ENCODE assay signal across 12 cellular contexts in genomic region chr6:6390849-6391602, GRCh38.
DNase-seq lines count a peak whose midpoint lies in the region; ATAC-seq and TF ChIP-seq lines count a peak whose summit lies in the region.
"Had no signal": no experiment of that assay in that cellular context is flagged by ENCODE, and none has a peak within 500 bp of the region (broad histone marks: within the 10 kb centered on the region; RNA-seq: fewer than 3 reads in every experiment).

No MANE protein-coding gene starts in this region.

- H2AFZ ChIP-seq in GM23338 = 0 out of 2 replicates have a peak overlapping the region, but pooled peaks have one; percentile 38

- peak overlapping the region; percentile 35; the same call in 1 of the 2 replicates for H3K27ac Mint-ChIP-seq in GM23338

- no peaks in the 10 kb centered on the region; the same call in 1 of the 2 replicates for H4K20me1 ChIP-seq in GM23338 (replicated peaks; ENCODE audit: insufficient read depth)

- no peaks in the 10 kb centered on the region for H3K9me3 ChIP-seq in Peyer's patch

- ATAC-seq in GM19023 (IDR thresholded peaks at IDR 0.05; ENCODE audit: unreplicated experiment) = peak; percentile 54
- peak; percentile 65 for ATAC-seq in GM23338
- ATAC-seq in HG03469 (IDR thresholded peaks at IDR 0.05; ENCODE audit: unreplicated experiment) = peak; percentile 43
- ATAC-seq in esophagus mucosa = no peak

- H3K36me3 ChIP-seq in GM23338 (ENCODE audit: insufficient read depth) = no peaks in the 10 kb centered on the region
- no peaks in the 10 kb centered on the region for H3K36me3 ChIP-seq in Peyer's patch

- DNase-seq in GM23338 (ENCODE audit: low spot score) = peak; percentile 12
- DNase-seq in superior temporal gyrus (ENCODE audit: extremely low spot score) = peak; percentile 26
- DNase-seq in Peyer's patch = no peak
- no peak for DNase-seq in activated T-cell treated with anti-CD3 and anti-CD28 coated beads, Interleukin-2, amount 50 U/mL, for 1 hour
- DNase-seq: activated CD4-positive, alpha-beta T cell treated with anti-CD3 and anti-CD28 coated beads for 4 hours; GDM1; IMR-90; NK-92 treated with Interleukin-12 subunit alpha and Interleukin-12 subunit beta, amount 100 ng/mL, for 24 hours; stimulated activated CD4-positive, alpha-beta T cell treated with anti-CD3 and anti-CD28 coated beads, Interleukin-2, amount 100 ng/mL, for 48 hours had no signal

- peaks cover 5% of the 10 kb centered on the region for H3K27me3 Mint-ChIP-seq in GM23338 (ENCODE audit: insufficient read depth, low read depth, poor library complexity)

- H3K79me2 ChIP-seq in GM23338 (replicated peaks; ENCODE audit: insufficient read depth) = no peaks in the 10 kb centered on the region

- peaks cover 8% of the 10 kb centered on the region for H3K4me1 Mint-ChIP-seq in GM23338

- H3K4me3 ChIP-seq in GM23338 (no peak overlapping the region), Peyer's patch (no peak overlapping the region)

- H3K4me1 ChIP-seq in GM23338 (ENCODE audit: insufficient read depth) (peaks cover 6% of the 10 kb centered on the region; the same call in 1 of the 2 replicates), Peyer's patch (no peaks in the 10 kb centered on the region)

- H3K4me3 Mint-ChIP-seq in GM23338 = no peak overlapping the region

- no peaks in the 10 kb centered on the region for H3K36me3 Mint-ChIP-seq in GM23338 (ENCODE audit: low read depth)

- H3K27me3 ChIP-seq in GM23338 (ENCODE audit: insufficient read depth) = no peaks in the 10 kb centered on the region
- H3K27me3 ChIP-seq in Peyer's patch = no peaks in the 10 kb centered on the region

- H3F3A ChIP-seq in GM23338 (replicated peaks; ENCODE audit: low read depth) = no peaks in the 10 kb centered on the region

- no peak for TF ChIP-seq CTCF in GM23338 (conservative IDR thresholded peaks at IDR 0.05; ENCODE audit: low read depth in 2 of 2)
- no peak for TF ChIP-seq CTCF in Peyer's patch (IDR thresholded peaks at IDR 0.05)

- no peak overlapping the region for H3K27ac ChIP-seq in GM23338 (ENCODE audit: low read depth)
- H3K27ac ChIP-seq in Peyer's patch = no peak overlapping the region

- H3K9me3 Mint-ChIP-seq in GM23338 = no peaks in the 10 kb centered on the region

- TF ChIP-seq POLR2A in Peyer's patch (IDR thresholded peaks at IDR 0.05) = no peak

- peaks cover 5% of the 10 kb centered on the region; the same call in 1 of the 2 replicates for H3K9me2 ChIP-seq in GM23338 (ENCODE audit: insufficient read depth)

- no peak overlapping the region for H3K4me2 ChIP-seq in GM23338

TF ChIP-seq in GM23338, 12 proteins besides CTCF, POLR2A, EP300 and RAD21:
- TF ChIP-seq CREB1 (CRISPR knock-in tag; IDR thresholded peaks at IDR 0.05; ENCODE audit: low read depth) (no peak), EZH2 (IDR thresholded peaks at IDR 0.05; ENCODE audit: low read depth, unreplicated experiment) (no peak)

Comparison
In these comparisons a context has a peak if more than half of its experiments do, and no peak if none do; other contexts are left out.
1. DNase-seq: peak in GM23338 (single experiment) and superior temporal gyrus (single experiment); none in Peyer's patch (0 of 3) and activated T-cell treated with anti-CD3 and anti-CD28 coated beads, Interleukin-2, amount 50 U/mL, for 1 hour (single experiment).